Comparison of ENCODE assay signal across 21 cellular contexts in genomic region chrX:40031861-40032422, GRCh38.
DNase-seq lines count a peak whose midpoint lies in the region; ATAC-seq and TF ChIP-seq lines count a peak whose summit lies in the region.
"Had no signal": no experiment of that assay in that cellular context is flagged by ENCODE, and none has a peak within 500 bp of the region (broad histone marks: within the 10 kb centered on the region; RNA-seq: fewer than 3 reads in every experiment).

No MANE protein-coding gene starts in this region.

- H3K23ac ChIP-seq in mesendoderm (ENCODE audit: low read length): no peak overlapping the region

- no peaks in the 10 kb centered on the region for H3K9me3 Mint-ChIP-seq in GM23338

- peaks cover 6% of the 10 kb centered on the region for H3K27me3 Mint-ChIP-seq in GM23338 (ENCODE audit: insufficient read depth, low read depth, poor library complexity)

- TF ChIP-seq CTCF in GM23338 (conservative IDR thresholded peaks at IDR 0.05; ENCODE audit: low read depth in 2 of 2): no peak
- TF ChIP-seq CTCF in adrenal gland (IDR thresholded peaks at IDR 0.05): no peak

- H3K56ac ChIP-seq in mesendoderm (ENCODE audit: low read length): no peak overlapping the region

- H3K4me1 ChIP-seq in GM23338 (ENCODE audit: insufficient read depth): no peaks in the 10 kb centered on the region
- H3K4me1 ChIP-seq in adrenal gland (replicated peaks in 1 of 2): no peaks in the 10 kb centered on the region
- H3K4me1 ChIP-seq in mesendoderm (ENCODE audit: control insufficient read depth, low read depth, low read length): no peaks in the 10 kb centered on the region
- H3K4me1 ChIP-seq: BE2C had no signal

- H3K27ac ChIP-seq in GM23338 (ENCODE audit: low read depth) (no peak overlapping the region), adrenal gland (no peak overlapping the region), mesendoderm (ENCODE audit: low read depth, low read length) (no peak overlapping the region)
- H3K27ac ChIP-seq: A549 had no signal

- no peak overlapping the region for H3K27ac Mint-ChIP-seq in GM23338

- H3K4me1 Mint-ChIP-seq in GM23338: peaks cover 4% of the 10 kb centered on the region; the same call in 1 of the 3 replicates

- H3K27me3 ChIP-seq in GM23338 (ENCODE audit: insufficient read depth) (no peaks in the 10 kb centered on the region), adrenal gland (no peaks in the 10 kb centered on the region), mesendoderm (ENCODE audit: insufficient read depth, low read length, poor library complexity) (no peaks in the 10 kb centered on the region)
- H3K27me3 ChIP-seq: BE2C had no signal

- intact Hi-C loops in adrenal gland (cut with DNase I): no loop called here
- intact Hi-C loops in Right ventricle myocardium superior (cut with DNase I): no loop called here

- H2BK5ac ChIP-seq in mesendoderm (ENCODE audit: low read length): no peak overlapping the region

- no peaks in the 10 kb centered on the region for H3K79me2 ChIP-seq in GM23338 (replicated peaks; ENCODE audit: insufficient read depth)
- no peaks in the 10 kb centered on the region for H3K79me2 ChIP-seq in mesendoderm (ENCODE audit: control insufficient read depth, insufficient read depth, low read length)

- DNase-seq in EL (peak; percentile 15), GM23338 (ENCODE audit: low spot score) (peak; percentile 12), adrenal gland (peak in 4 of 7 donors; percentile 38 to 52 (median 42)), mesendoderm (peak; percentile 52), NCI-H510A (lab: John Stamatoyannopoulos, UW) (no peak), Right ventricle myocardium superior (no peak), GM03348 (ENCODE audit: low spot score) (no peak)
- DNase-seq: BE2C, DMS53, GOT3, KBM-7, NCI-H1694 treated with DMSO at 0.1 percent for 48 hours, NCI-H2081 treated with DMSO at 0.1 percent for 48 hours, NCI-H2227 treated with DMSO at 0.1 percent for 48 hours, NCI-H510A treated with DMSO at 0.1 percent for 48 hours, NCI-H748 treated with DMSO at 0.1 percent for 48 hours had no signal

- no peaks in the 10 kb centered on the region for H3K9me3 ChIP-seq in adrenal gland (replicated peaks in 1 of 3)
- H3K9me3 ChIP-seq: A549, BE2C had no signal

- H3F3A ChIP-seq in GM23338 (replicated peaks; ENCODE audit: low read depth): no peaks in the 10 kb centered on the region

- ATAC-seq in GM23338 (no peak; the same call in 2 of the 3 replicates), Right ventricle myocardium superior (ENCODE audit: poor library complexity) (no peak), HG02884 (IDR thresholded peaks at IDR 0.05; ENCODE audit: unreplicated experiment) (no peak)
- ATAC-seq: GM12878, HCT116, Panc1 had no signal

- H3K36me3 Mint-ChIP-seq in GM23338 (ENCODE audit: low read depth): no peaks in the 10 kb centered on the region

- H4K20me1 ChIP-seq in GM23338 (replicated peaks; ENCODE audit: insufficient read depth): no peaks in the 10 kb centered on the region

- WGBS in adrenal gland, 4 donors: 52 to 74% (median 62%) methylated on average over 4 to 9 of the region's 9 CpGs
- no CpG with 5 or more reads among the region's 9 CpGs for WGBS in mesendoderm (ENCODE audit: extremely low coverage, insufficient coverage, low lambda C conversion rate)

- no peak overlapping the region for H3K18ac ChIP-seq in mesendoderm (ENCODE audit: low read length)

- no peaks in the 10 kb centered on the region for H3K79me1 ChIP-seq in mesendoderm (ENCODE audit: low read length)

- no peak overlapping the region for H3K4me3 ChIP-seq in GM23338
- H3K4me3 ChIP-seq in adrenal gland: no peak overlapping the region
- H3K4me3 ChIP-seq in mesendoderm (ENCODE audit: low read length): no peak overlapping the region
- H3K4me3 ChIP-seq: A549, GM12878 had no signal

- no peak overlapping the region for H2AFZ ChIP-seq in GM23338

- no peak overlapping the region for H3K4me3 Mint-ChIP-seq in GM23338

- H3K4ac ChIP-seq in mesendoderm (ENCODE audit: low read depth, low read length): no peak overlapping the region

- H3K36me3 ChIP-seq in GM23338 (ENCODE audit: insufficient read depth): no peaks in the 10 kb centered on the region
- H3K36me3 ChIP-seq in adrenal gland (replicated peaks in 1 of 2): no peaks in the 10 kb centered on the region
- no peaks in the 10 kb centered on the region for H3K36me3 ChIP-seq in mesendoderm (ENCODE audit: control insufficient read depth, insufficient read depth, low read length)
- H3K36me3 ChIP-seq: BE2C had no signal

- no peak overlapping the region for H4K8ac ChIP-seq in mesendoderm (ENCODE audit: low read depth, low read length)

- H3K4me2 ChIP-seq in GM23338 (no peak overlapping the region), mesendoderm (ENCODE audit: low read length) (no peak overlapping the region)
- H3K4me2 ChIP-seq: A549 had no signal

- H3K9me2 ChIP-seq in GM23338 (ENCODE audit: insufficient read depth): no peaks in the 10 kb centered on the region

- no peak overlapping the region for H2AK5ac ChIP-seq in mesendoderm (ENCODE audit: low read length)

- no peak overlapping the region for H2BK15ac ChIP-seq in mesendoderm (replicated peaks; ENCODE audit: low read depth)

- no peak for TF ChIP-seq POLR2A in adrenal gland (IDR thresholded peaks at IDR 0.05)

- H2BK120ac ChIP-seq in mesendoderm (ENCODE audit: low read depth, low read length): no peak overlapping the region

- no peak overlapping the region for H4K5ac ChIP-seq in mesendoderm (ENCODE audit: low read length)

- H3K9ac ChIP-seq in mesendoderm (ENCODE audit: low read length): no peak overlapping the region

TF ChIP-seq in GM23338, 12 proteins besides CTCF, POLR2A, EP300 and RAD21 (continues in another document):
- TF ChIP-seq NANOG (IDR thresholded peaks at IDR 0.05; ENCODE audit: borderline replicate concordance) (no peak), STAT1 (IDR thresholded peaks at IDR 0.05; ENCODE audit: unreplicated experiment) (no peak), ETS1 (IDR thresholded peaks at IDR 0.05) (no peak), ZNF331 (CRISPR knock-in tag; IDR thresholded peaks at IDR 0.05; ENCODE audit: low read depth) (no peak), JUNB (IDR thresholded peaks at IDR 0.05; ENCODE audit: unreplicated experiment) (no peak), POLR2AphosphoS5 (IDR thresholded peaks at IDR 0.05; ENCODE audit: low read depth) (no peak), EZH2phosphoT487 (IDR thresholded peaks at IDR 0.05; ENCODE audit: unreplicated experiment) (no peak), EZH2 (IDR thresholded peaks at IDR 0.05; ENCODE audit: low read depth, unreplicated experiment) (no peak)

Comparison
In these comparisons a context has a peak if more than half of its experiments do, and no peak if none do; other contexts are left out.
1. DNase-seq: peak in EL (single experiment), GM23338 (single experiment), adrenal gland (4 of 7) and mesendoderm (single experiment); none in NCI-H510A (single experiment), Right ventricle myocardium superior (single experiment) and GM03348 (single experiment).